8 cellular contexts compared by ENCODE assay signal in the genomic region with DNA sequence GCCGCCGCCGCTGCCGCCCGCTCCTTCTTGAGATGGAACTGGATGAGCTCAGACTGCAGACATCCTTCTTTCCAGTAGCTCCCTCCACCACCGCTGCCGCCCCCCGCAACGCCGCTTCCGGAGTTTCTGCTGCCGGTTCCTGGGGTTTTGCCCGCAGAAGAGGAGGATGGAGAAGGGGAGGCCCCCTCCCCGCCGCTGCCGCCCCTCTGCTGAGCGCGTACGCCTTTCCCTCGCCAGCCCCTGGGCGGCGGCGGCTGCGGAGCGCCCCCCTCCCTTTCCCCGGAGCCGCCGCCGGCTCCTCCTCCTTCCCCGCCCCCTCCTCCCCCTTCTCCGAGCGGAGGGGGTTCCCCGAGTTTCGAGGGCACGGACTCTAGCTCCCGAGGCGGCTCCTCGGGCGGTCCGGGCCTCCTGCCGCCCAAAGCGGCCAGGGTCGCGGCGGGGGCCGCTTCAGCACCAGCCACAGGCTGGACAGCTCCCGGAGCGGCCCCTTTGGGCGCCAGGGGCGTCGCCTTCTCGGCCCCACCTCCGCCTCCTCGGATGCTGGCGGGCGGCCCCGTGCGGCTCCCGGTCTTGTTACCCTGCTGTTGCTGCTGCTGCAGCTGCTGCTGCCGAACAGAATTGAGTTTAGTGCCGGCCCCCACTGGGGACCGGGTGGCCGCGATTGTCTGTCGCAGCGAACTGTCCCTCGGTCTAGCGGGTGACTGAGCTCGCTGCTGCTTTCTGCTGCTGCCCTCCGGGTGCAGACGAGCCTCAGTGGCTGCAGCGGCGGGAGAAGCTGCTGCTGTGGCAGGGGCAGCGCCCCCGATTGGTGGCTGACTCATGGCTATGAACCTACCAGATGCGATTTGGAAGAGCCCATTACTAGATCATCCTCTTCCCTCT. TPM values are rescaled to one million over a fixed set of nuclear protein-coding genes. Genes with fewer than 3 reads are reported as not detected.
DNase-seq lines count a peak whose midpoint lies in the region; ATAC-seq and TF ChIP-seq lines count a peak whose summit lies in the region.

No MANE protein-coding gene starts in this region.

- peak overlapping the region; percentile 85 for H2AFZ ChIP-seq in fibroblast of lung (ENCODE audit: low read length)

- ATAC-seq in GM19463 (IDR thresholded peaks at IDR 0.05; ENCODE audit: unreplicated experiment), result peak; percentile 63
- ATAC-seq in HG03565 (IDR thresholded peaks at IDR 0.05; ENCODE audit: unreplicated experiment), result peak; percentile 63
- peak; percentile 75 to 79 for ATAC-seq in activated T-cell treated with anti-CD3 and anti-CD28 coated beads, Interleukin-2, amount 50 U/mL, for 72 hours (replicated peaks in 1 of 2)
- peak; percentile 77 to 88 (median 83) for ATAC-seq in natural killer cell

- peak; percentile 62 to 81 (median 68) for DNase-seq in CD8-positive, alpha-beta memory T cell
- peak; percentile 21 for DNase-seq in NOMO-1 treated with DMSO at 0.1 percent for 48 hours (lab: John Stamatoyannopoulos, UW; ENCODE audit: unreplicated experiment)
- peak; percentile 79 to 81 for DNase-seq in activated T-cell treated with anti-CD3 and anti-CD28 coated beads, Interleukin-2, amount 50 U/mL, for 72 hours
- peak; percentile 72 to 74 for DNase-seq in fibroblast of lung (ENCODE audit: low read depth in 2 of 2)
- peak; percentile 43 for DNase-seq in natural killer cell
- peak; percentile 47 for DNase-seq in stomach

- peak overlapping the region; percentile 95 for H3K4me2 ChIP-seq in fibroblast of lung (ENCODE audit: extremely low read depth, insufficient read depth, low read length)

- no peaks in the 10 kb centered on the region for H3K9me3 Mint-ChIP-seq in CD8-positive, alpha-beta memory T cell
- H3K9me3 Mint-ChIP-seq in activated T-cell treated with anti-CD3 and anti-CD28 coated beads, Interleukin-2, amount 50 U/mL, for 72 hours, result no peaks in the 10 kb centered on the region
- H3K9me3 Mint-ChIP-seq in natural killer cell, result no peaks in the 10 kb centered on the region

- no peak overlapping the region for H3K27ac ChIP-seq in CD8-positive, alpha-beta memory T cell (ENCODE audit: low read depth, low read length)
- H3K27ac ChIP-seq in fibroblast of lung (ENCODE audit: insufficient read depth, low read length), result peak overlapping the region; percentile 6
- peak overlapping the region in 4 of 5 donors; percentile 38 to 62 (median 50) for H3K27ac ChIP-seq in stomach

- 0 to 2% (median 0%) methylated on average over 4 to 75 of the region's 76 CpGs for WGBS in stomach, 5 donors

- peaks cover 0 to 3% (median 0%) of the 10 kb centered on the region in 3 donors for H3K36me3 Mint-ChIP-seq in CD8-positive, alpha-beta memory T cell
- H3K36me3 Mint-ChIP-seq in activated T-cell treated with anti-CD3 and anti-CD28 coated beads, Interleukin-2, amount 50 U/mL, for 72 hours (ENCODE audit: insufficient read depth in 2 of 2), result peaks cover 0 to 3% of the 10 kb centered on the region in 2 donors
- H3K36me3 Mint-ChIP-seq in natural killer cell, result no peaks in the 10 kb centered on the region

- no peaks in the 10 kb centered on the region for H4K20me1 ChIP-seq in fibroblast of lung (ENCODE audit: control insufficient read depth, extremely low read depth, insufficient read depth, low read length)

- peaks cover 29% of the 10 kb centered on the region for H3K4me1 ChIP-seq in CD8-positive, alpha-beta memory T cell (ENCODE audit: insufficient read depth, low read length)
- H3K4me1 ChIP-seq in fibroblast of lung (ENCODE audit: control insufficient read depth, extremely low read depth, insufficient read depth, low read length) (no peaks in the 10 kb centered on the region), stomach (peaks cover 23 to 44% (median 35%) of the 10 kb centered on the region in 4 donors)

- peaks cover 17% of the 10 kb centered on the region for H3K27me3 ChIP-seq in CD8-positive, alpha-beta memory T cell (ENCODE audit: insufficient read depth, low read length, poor library complexity, severe bottlenecking)
- H3K27me3 ChIP-seq in fibroblast of lung (ENCODE audit: control insufficient read depth, insufficient read depth, low read length) (no peaks in the 10 kb centered on the region), stomach (peaks cover 3 to 71% (median 60%) of the 10 kb centered on the region in 3 donors)

- no peak for TF ChIP-seq EP300 in stomach (IDR thresholded peaks at IDR 0.05)

- peak overlapping the region; percentile 85 to 96 (median 89) for H3K4me3 Mint-ChIP-seq in CD8-positive, alpha-beta memory T cell
- H3K4me3 Mint-ChIP-seq in activated T-cell treated with anti-CD3 and anti-CD28 coated beads, Interleukin-2, amount 50 U/mL, for 72 hours, result peak overlapping the region; percentile 77 to 85
- peak overlapping the region; percentile 85 for H3K4me3 Mint-ChIP-seq in natural killer cell

- H3K36me3 ChIP-seq in CD8-positive, alpha-beta memory T cell (ENCODE audit: insufficient read depth, low read length), result no peaks in the 10 kb centered on the region
- no peaks in the 10 kb centered on the region for H3K36me3 ChIP-seq in fibroblast of lung (ENCODE audit: control insufficient read depth, insufficient read depth, low read length)
- H3K36me3 ChIP-seq in stomach, result no peaks in the 10 kb centered on the region

- intact Hi-C loops in natural killer cell (cut with micrococcal nuclease) (no loop called here), stomach (cut with DNase I; ENCODE audit: low total_unique reads) (no loop called here)

- H3K27me3 Mint-ChIP-seq in CD8-positive, alpha-beta memory T cell, result peaks cover 25 to 29% of the 10 kb centered on the region in 2 donors
- peaks cover 37% of the 10 kb centered on the region for H3K27me3 Mint-ChIP-seq in activated T-cell treated with anti-CD3 and anti-CD28 coated beads, Interleukin-2, amount 50 U/mL, for 72 hours (ENCODE audit: low read depth)
- peaks cover 43 to 68% of the 10 kb centered on the region in 2 donors for H3K27me3 Mint-ChIP-seq in natural killer cell (ENCODE audit: low read depth in 2 of 2)

- CTCF ChIA-PET in CD8-positive, alpha-beta memory T cell (lab: Charles Lee), result interaction anchor here (0.7 to 3.9 kb wide), 24 partner anchors 9 to 1728 kb away, joined by 3 to 28 read pairs (median 3); a partner anchor contains a TSS

- peak overlapping the region; percentile 4 to 98 (median 56) for H3K27ac Mint-ChIP-seq in CD8-positive, alpha-beta memory T cell
- H3K27ac Mint-ChIP-seq in activated T-cell treated with anti-CD3 and anti-CD28 coated beads, Interleukin-2, amount 50 U/mL, for 72 hours, result no peak overlapping the region
- no peak overlapping the region for H3K27ac Mint-ChIP-seq in natural killer cell

- peak in 1 of 2 donors; percentile 19 for TF ChIP-seq CTCF in fibroblast of lung (conservative IDR thresholded peaks at IDR 0.05 in 1 of 2, IDR thresholded peaks at IDR 0.05 in 1 of 2; ENCODE audit: low read depth in 1 of 2, low read length in 2 of 2)
- no peak for TF ChIP-seq CTCF in natural killer cell (IDR thresholded peaks at IDR 0.05)
- TF ChIP-seq CTCF in stomach (IDR thresholded peaks at IDR 0.05), result no peak

- no peaks in the 10 kb centered on the region for H3K79me2 ChIP-seq in fibroblast of lung (ENCODE audit: control insufficient read depth, insufficient read depth, low read length)

- peak overlapping the region; percentile 23 for H3K9ac ChIP-seq in fibroblast of lung (ENCODE audit: insufficient read depth, low read length)

- peak overlapping the region; percentile 83 for H3K4me3 ChIP-seq in CD8-positive, alpha-beta memory T cell (ENCODE audit: low read length)
- H3K4me3 ChIP-seq in fibroblast of lung (replicated peaks in 1 of 4; ENCODE audit: control extremely low read depth in 1 of 4, insufficient read depth in 1 of 4, low read depth in 3 of 4, low read length in 4 of 4), result peak overlapping the region; percentile 70 to 85 (median 74)
- peak overlapping the region; percentile 63 to 88 (median 76) for H3K4me3 ChIP-seq in stomach

- TF ChIP-seq POLR2A in stomach (IDR thresholded peaks at IDR 0.05), result no peak

- H3K4me1 Mint-ChIP-seq in CD8-positive, alpha-beta memory T cell, result peaks cover 27 to 43% (median 33%) of the 10 kb centered on the region in 3 donors
- peaks cover 47% of the 10 kb centered on the region for H3K4me1 Mint-ChIP-seq in activated T-cell treated with anti-CD3 and anti-CD28 coated beads, Interleukin-2, amount 50 U/mL, for 72 hours (ENCODE audit: low read depth)
- H3K4me1 Mint-ChIP-seq in natural killer cell, result peaks cover 15 to 21% of the 10 kb centered on the region in 2 donors

- H3K9me3 ChIP-seq in CD8-positive, alpha-beta memory T cell (ENCODE audit: low read length), result no peaks in the 10 kb centered on the region
- H3K9me3 ChIP-seq in fibroblast of lung (ENCODE audit: control insufficient read depth, insufficient read depth, low read depth, low read length) (no peaks in the 10 kb centered on the region), stomach (no peaks in the 10 kb centered on the region)

- POLR2A ChIA-PET in CD8-positive, alpha-beta memory T cell (lab: Charles Lee), result interaction anchor here (0.9 to 1.2 kb wide), 2 partner anchors 249 kb away, joined by 4 to 6 read pairs; a partner anchor contains a TSS

RNA-seq across cellular contexts. Expression of a gene that starts 56.8 kb away (rescaled TPM):
- total RNA-seq in CD8-positive, alpha-beta memory T cell, result 10 to 100 TPM in 1 of 2 experiments, 1 to 10 TPM in 1; 9.0 to 11.0 TPM
- polyA plus RNA-seq in CD8-positive, alpha-beta memory T cell, result 0.76 TPM
- total RNA-seq in activated T-cell treated with anti-CD3 and anti-CD28 coated beads, Interleukin-2, amount 50 U/mL, for 72 hours, result 1 to 10 TPM; 6.6 TPM
- total RNA-seq in fibroblast of lung, result 1.3 and 2.8 TPM in 2 replicates
- 3.0 and 4.6 TPM in 2 replicates for polyA plus RNA-seq in fibroblast of lung
- polyA plus RNA-seq in fibroblast of lung (2012), result 2.3 and 2.7 TPM in 2 replicates
- 0.07 and 0.59 TPM in 2 replicates for polyA minus RNA-seq in fibroblast of lung (ENCODE audit: low replicate concordance)
- total RNA-seq in natural killer cell, result under 1 TPM in 1 of 3 donors, not detected in 2; 0.58 TPM
- total RNA-seq in stomach, result 10 to 100 TPM in 3 of 5 donors, 1 to 10 TPM in 1, under 1 TPM in 1; 0.87 to 89.3 (median 23.3) TPM
- polyA plus RNA-seq in stomach, result 1 to 10 TPM; 1.4 to 3.4 (median 2.5) TPM

Comparison
In these comparisons a context has a peak if more than half of its experiments do, and no peak if none do; other contexts are left out.
1. DNase-seq: peak in every context shown above with its lines; median percentile 80 in activated T-cell treated with anti-CD3 and anti-CD28 coated beads, Interleukin-2, amount 50 U/mL, for 72 hours; 73 in fibroblast of lung; 68 in CD8-positive, alpha-beta memory T cell; 47 in stomach; 43 in natural killer cell; 21 in NOMO-1 treated with DMSO at 0.1 percent for 48 hours.
2. H3K27ac Mint-ChIP-seq: peak in CD8-positive, alpha-beta memory T cell (8 of 8); none in activated T-cell treated with anti-CD3 and anti-CD28 coated beads, Interleukin-2, amount 50 U/mL, for 72 hours (single experiment) and natural killer cell (0 of 2).
3. Peak in every context shown above with its lines, with median percentiles within 50 percentile points of each other: H3K4me3 ChIP-seq, H3K4me3 Mint-ChIP-seq and ATAC-seq.